8 cellular contexts compared by ENCODE assay signal in genomic region chr9:135908334-135909204, GRCh38. TPM values are rescaled to one million over a fixed set of nuclear protein-coding genes. Genes with fewer than 3 reads are reported as not detected.
DNase-seq lines count a peak whose midpoint lies in the region; ATAC-seq and TF ChIP-seq lines count a peak whose summit lies in the region.

No MANE protein-coding gene starts in this region.

- H3K27me3 ChIP-seq in colonic mucosa (no peaks in the 10 kb centered on the region), mucosa of stomach (ENCODE audit: control insufficient read depth, insufficient read depth, low read length) (no peaks in the 10 kb centered on the region)

- DNase-seq in M059J (ENCODE audit: low read depth) (peak; percentile 32), colonic mucosa (no peak), NOMO-1 (lab: John Stamatoyannopoulos, UW; ENCODE audit: unreplicated experiment in 2 of 2) (no peak), NCI-H345 treated with DMSO at 0.1 percent for 48 hours (lab: John Stamatoyannopoulos, UW; ENCODE audit: unreplicated experiment) (no peak)
- DNase-seq in stimulated activated CD8-positive, alpha-beta memory T cell treated with anti-CD3 and anti-CD28 coated beads, Interleukin-4, amount 100 ng/mL, for 48 hours = no peak

- TF ChIP-seq CTCF in colonic mucosa (IDR thresholded peaks at IDR 0.05) = no peak

- H3K4me1 ChIP-seq in colonic mucosa (peaks cover 11% of the 10 kb centered on the region), mucosa of stomach (ENCODE audit: control insufficient read depth, insufficient read depth, low read length) (peaks cover 28% of the 10 kb centered on the region)

- H3K9ac ChIP-seq in colonic mucosa (ENCODE audit: low read depth in 2 of 2, low read length in 2 of 2) = peak overlapping the region; percentile 63 to 66
- H3K9ac ChIP-seq in mucosa of stomach (ENCODE audit: low read length) = peak overlapping the region; percentile 59

- ATAC-seq in GM18861 (IDR thresholded peaks at IDR 0.05; ENCODE audit: unreplicated experiment) = peak; percentile 3
- ATAC-seq in GM18909 (IDR thresholded peaks at IDR 0.05; ENCODE audit: poor library complexity, unreplicated experiment) = no peak

- H3K36me3 ChIP-seq in colonic mucosa (no peaks in the 10 kb centered on the region), mucosa of stomach (ENCODE audit: control insufficient read depth, insufficient read depth, low read length) (no peaks in the 10 kb centered on the region)

- H3K4me3 ChIP-seq in colonic mucosa (peak overlapping the region; percentile 85), mucosa of stomach (ENCODE audit: low read length) (peak overlapping the region; percentile 14)

- no peak overlapping the region for H3K27ac ChIP-seq in colonic mucosa

- H3K9me3 ChIP-seq in colonic mucosa (no peaks in the 10 kb centered on the region), mucosa of stomach (ENCODE audit: control insufficient read depth, low read length) (no peaks in the 10 kb centered on the region)

- intact Hi-C loops in colonic mucosa (cut with DNase I) = no loop called here

RNA-seq across cellular contexts. Expression of gene CAMSAP1, which starts 1.2 kb away (rescaled TPM):
- total RNA-seq in M059J (2014; rRNA removed; shearing (Covaris generic)) = 17.2 and 21.5 TPM in 2 replicates
- total RNA-seq in colonic mucosa = 10 to 100 TPM; 14.0 to 14.4 TPM

RNA-seq across cellular contexts. Expression of gene UBAC1, which starts 52.6 kb away (rescaled TPM):
- total RNA-seq in M059J (2014; rRNA removed; shearing (Covaris generic)) = 49.6 and 54.6 TPM in 2 replicates
- 10 to 100 TPM; 54.9 to 66.5 TPM for total RNA-seq in colonic mucosa
